Comparison of ENCODE assay signal across 9 cellular contexts in the genomic region with DNA sequence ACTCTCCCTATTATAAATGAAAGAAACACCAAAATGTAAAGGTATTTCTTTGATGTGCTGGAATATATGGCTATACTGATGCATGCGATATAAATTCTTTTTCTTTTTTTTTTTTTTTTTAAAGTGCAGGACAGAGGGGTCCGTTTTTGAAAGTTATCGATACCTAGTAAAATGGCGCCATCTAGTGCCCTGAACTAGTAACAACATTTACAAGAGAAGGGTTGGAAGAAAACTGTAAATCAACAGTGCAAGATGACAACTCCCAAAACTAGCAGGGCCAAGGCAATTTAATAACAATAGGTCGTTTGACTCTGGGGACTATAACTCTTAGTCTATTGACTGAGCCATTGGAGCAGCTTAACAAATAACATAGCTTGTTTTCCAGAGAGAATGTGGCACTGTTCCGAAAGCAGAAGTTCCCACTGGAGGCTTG.
A peak's percentile ranks its signal among the peaks of the same experiment; 100 is the strongest.
DNase-seq lines count a peak whose midpoint lies in the region; ATAC-seq, FAIRE-seq and TF ChIP-seq lines count a peak whose summit lies in the region.
"Had no signal": no experiment of that assay in that cellular context is flagged by ENCODE, and none has a peak within 500 bp of the region (broad histone marks: within the 10 kb centered on the region; RNA-seq: fewer than 3 reads in every experiment).

No MANE protein-coding gene starts in this region.

- H3K36me3 Mint-ChIP-seq in activated T-helper 17 cell treated with anti-CD3 and anti-CD28 coated beads, Interleukin-2, amount 50 U/mL, for 72 hours (ENCODE audit: low read depth), result no peaks in the 10 kb centered on the region
- H3K36me3 Mint-ChIP-seq: IgD-negative memory B cell had no signal

- H3K4me1 ChIP-seq in BE2C, result no peaks in the 10 kb centered on the region

- H3K4me3 Mint-ChIP-seq in activated T-helper 17 cell treated with anti-CD3 and anti-CD28 coated beads, Interleukin-2, amount 50 U/mL, for 72 hours, result no peak overlapping the region
- H3K4me3 Mint-ChIP-seq: IgD-negative memory B cell had no signal

- H3K9me3 Mint-ChIP-seq in activated T-helper 17 cell treated with anti-CD3 and anti-CD28 coated beads, Interleukin-2, amount 50 U/mL, for 72 hours, result no peaks in the 10 kb centered on the region
- H3K9me3 Mint-ChIP-seq: IgD-negative memory B cell had no signal

- no peak overlapping the region for H3K4me3 ChIP-seq in BE2C (ENCODE audit: low read depth, low read length)
- H3K4me3 ChIP-seq in astrocyte of the spinal cord (ENCODE audit: low read depth, low read length), result no peak overlapping the region

- ATAC-seq in left colon (peak; percentile 68), HG03521 (IDR thresholded peaks at IDR 0.05; ENCODE audit: unreplicated experiment) (no peak)
- ATAC-seq in activated T-helper 17 cell treated with anti-CD3 and anti-CD28 coated beads, Interleukin-2, amount 50 U/mL, for 72 hours (replicated peaks), result no peak

- in situ Hi-C loops in astrocyte of the spinal cord (cut with HindIII; ENCODE audit: low sequenced_read_pairs), result no loop called here

- no peak for TF ChIP-seq POLR2A in GM12892 (IDR thresholded peaks at IDR 0.05; ENCODE audit: low read depth, low read length)

- TF ChIP-seq CTCF in BE2C (IDR thresholded peaks at IDR 0.05; ENCODE audit: low read depth, low read length) (peak; percentile 75), astrocyte of the spinal cord (IDR thresholded peaks at IDR 0.05; ENCODE audit: low read depth, low read length) (peak; percentile 61)

- intact Hi-C loops in left colon (cut with DNase I, micrococcal nuclease), result no loop called here

- DNase-seq in BE2C (peak; percentile 44), GM12892 (ENCODE audit: insufficient read length) (no peak), NCI-H2196 (lab: John Stamatoyannopoulos, UW; ENCODE audit: unreplicated experiment) (peak; percentile 53), astrocyte of the spinal cord (ENCODE audit: low read depth, low spot score) (peak; percentile 50), left colon (no peak), NCI-H187 treated with DMSO at 0.1 percent for 48 hours (lab: John Stamatoyannopoulos, UW) (no peak)

- H3K36me3 ChIP-seq in BE2C, result no peaks in the 10 kb centered on the region

- no peaks in the 10 kb centered on the region; the same call in 1 of the 2 replicates for H3K27me3 ChIP-seq in BE2C

- no peaks in the 10 kb centered on the region for H3K4me1 Mint-ChIP-seq in activated T-helper 17 cell treated with anti-CD3 and anti-CD28 coated beads, Interleukin-2, amount 50 U/mL, for 72 hours

- peak; percentile 60 for FAIRE-seq in GM12892 (lab: Jason Lieb, UNC)

- H3K9me3 ChIP-seq in BE2C, result no peaks in the 10 kb centered on the region

- no peak overlapping the region for H3K27ac Mint-ChIP-seq in activated T-helper 17 cell treated with anti-CD3 and anti-CD28 coated beads, Interleukin-2, amount 50 U/mL, for 72 hours
- H3K27ac Mint-ChIP-seq: IgD-negative memory B cell had no signal

- H3K27me3 Mint-ChIP-seq in activated T-helper 17 cell treated with anti-CD3 and anti-CD28 coated beads, Interleukin-2, amount 50 U/mL, for 72 hours, result no peaks in the 10 kb centered on the region

Comparison
In these comparisons a context has a peak if more than half of its experiments do, and no peak if none do; other contexts are left out.
1. DNase-seq: peak in BE2C (single experiment), NCI-H2196 (single experiment) and astrocyte of the spinal cord (single experiment); none in GM12892 (single experiment), left colon (0 of 2) and NCI-H187 treated with DMSO at 0.1 percent for 48 hours (single experiment).